In the genomic region with DNA sequence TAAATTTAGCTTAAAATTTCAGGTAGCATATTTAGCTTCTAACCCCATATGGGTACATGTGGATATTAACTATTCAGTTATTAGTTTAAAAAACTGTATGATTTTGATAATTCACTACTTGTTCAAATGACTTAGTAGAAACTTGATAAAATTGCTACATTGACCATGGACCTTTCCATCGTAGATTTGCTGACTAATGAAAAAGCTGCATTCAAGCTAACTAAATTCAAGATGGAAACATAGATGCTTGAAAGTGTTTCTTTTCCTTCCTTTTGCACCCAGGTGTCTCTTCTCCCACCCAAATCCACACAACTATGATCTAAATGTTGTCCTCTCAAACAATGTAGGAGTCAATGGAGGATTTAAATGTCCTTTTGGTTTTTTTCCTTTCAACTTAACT, we compare ENCODE assay signal across 33 cellular contexts.
"Had no signal": no experiment of that assay in that cellular context is flagged by ENCODE, and none has a peak within 500 bp of the region (broad histone marks: within the 10 kb centered on the region; RNA-seq: fewer than 3 reads in every experiment).

No MANE protein-coding gene starts in this region.

- H3K27ac ChIP-seq: adrenal gland, cardiac muscle cell, VCaP had no signal

- H3K4me3 ChIP-seq: adrenal gland, cardiac muscle cell had no signal

- ATAC-seq: activated CD8-positive, alpha-beta T cell treated with anti-CD3 and anti-CD28 coated beads for 36 hours; activated naive CD4-positive, alpha-beta T cell treated with anti-CD3 and anti-CD28 coated beads, Interleukin-2, amount 50 U/mL, for 72 hours; activated T-cell treated with anti-CD3 and anti-CD28 coated beads, Interleukin-2, amount 50 U/mL, for 4 hours; activated T-cell treated with anti-CD3 and anti-CD28 coated beads, Interleukin-2, amount 50 U/mL, for 72 hours; activated T-helper 17 cell treated with anti-CD3 and anti-CD28 coated beads, Interleukin-2, amount 50 U/mL, for 72 hours had no signal

- H3K27me3 ChIP-seq: adrenal gland, cardiac muscle cell had no signal

- H3K9me3 ChIP-seq: adrenal gland had no signal

- FAIRE-seq: bronchial epithelial cell, TTC549 had no signal

- DNase-seq: activated B cell treated with CpG ODN at 0.5 μM for 24 hours; activated CD4-positive, alpha-beta memory T cell treated with anti-CD3 and anti-CD28 coated beads for 36 hours; activated CD4-positive, alpha-beta T cell treated with anti-CD3 and anti-CD28 coated beads for 4 hours; activated CD4-positive, alpha-beta T cell treated with anti-CD3 and anti-CD28 coated beads, Interleukin-2, amount 10 ng/mL, durations not matched to agents 24 days and 14 days; activated CD4-positive, alpha-beta T cell treated with anti-CD3 and anti-CD28 coated beads, Interleukin-2, amount 50 U/mL, for 1 hour; activated CD4-positive, alpha-beta T cell treated with anti-CD3 and anti-CD28 coated beads, Interleukin-2, amount 50 U/mL, for 4 hours; activated CD4-positive, CD25-positive, alpha-beta regulatory T cell treated with anti-CD3 and anti-CD28 coated beads, Interleukin-2, amount 50 U/mL, for 72 hours; activated CD8-positive, alpha-beta memory T cell treated with anti-CD3 and anti-CD28 coated beads, Interleukin-2, amount 50 U/mL, for 4 hours; activated CD8-positive, alpha-beta T cell treated with anti-CD3 and anti-CD28 coated beads for 36 hours; activated effector memory CD4-positive, alpha-beta T cell treated with anti-CD3 and anti-CD28 coated beads, Interleukin-2, amount 50 U/mL, for 16 hours; activated gamma-delta T cell treated with Interleukin-2 at 50 U/mL for 16 hours; activated naive CD4-positive, alpha-beta T cell; activated naive CD4-positive, alpha-beta T cell treated with anti-CD3 and anti-CD28 coated beads for 36 hours; activated naive CD4-positive, alpha-beta T cell treated with anti-CD3 and anti-CD28 coated beads, Interleukin-2, amount 50 U/mL, for 16 hours; activated naive CD8-positive, alpha-beta T cell treated with anti-CD3 and anti-CD28 coated beads for 36 hours; activated T-cell treated with anti-CD3 and anti-CD28 coated beads for 4 hours; activated T-cell treated with anti-CD3 and anti-CD28 coated beads, Interleukin-2, amount 50 U/mL, for 1 hour; activated T-cell treated with anti-CD3 and anti-CD28 coated beads, Interleukin-2, amount 50 U/mL, for 4 hours; activated T-cell treated with anti-CD3 and anti-CD28 coated beads, Interleukin-2, amount 50 U/mL, for 72 hours; adrenal gland; amniotic stem cell; aorta; caudate nucleus; cerebellar nuclear complex; T-helper 1 cell; T-helper 2 cell; T-helper 9 cell had no signal

- H3K4me1 ChIP-seq: adrenal gland had no signal

- H3K36me3 ChIP-seq: adrenal gland, cardiac muscle cell had no signal
